ENCODE assay signal across 20 cellular contexts in the genomic region with DNA sequence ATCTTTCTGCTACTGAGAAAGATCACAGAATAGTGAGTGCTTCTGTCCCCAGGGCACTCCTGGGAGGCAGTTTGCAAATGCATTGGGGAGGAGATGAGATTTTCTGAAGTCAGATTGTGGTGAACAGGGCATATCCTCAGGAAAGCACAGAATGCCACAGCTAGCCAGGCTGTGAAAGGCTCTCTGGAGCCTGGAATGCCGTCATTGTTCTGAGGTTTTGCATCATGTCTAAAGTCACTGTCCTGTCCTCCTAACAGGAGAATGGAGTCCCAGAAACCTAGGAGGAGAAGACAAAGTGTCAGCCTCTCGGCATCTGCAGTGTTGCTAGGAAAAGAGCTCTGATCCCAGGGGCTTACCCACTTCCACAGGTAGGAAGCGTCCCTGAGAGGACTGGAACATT.
DNase-seq lines count a peak whose midpoint lies in the region; ATAC-seq and TF ChIP-seq lines count a peak whose summit lies in the region.
"Had no signal": no experiment of that assay in that cellular context is flagged by ENCODE, and none has a peak within 500 bp of the region (broad histone marks: within the 10 kb centered on the region; RNA-seq: fewer than 3 reads in every experiment).

No MANE protein-coding gene starts in this region.

- in situ Hi-C loops in GM13976 (cut with MboI; ENCODE audit: low sequenced_read_pairs, unreplicated experiment), result no loop called here
- in situ Hi-C loops in KBM-7 (cut with MboI; ENCODE audit: low pct_unique_long_range_greater_than_20kb, low sequenced_read_pairs), result no loop called here

- TF ChIP-seq CTCF in GM13976 (IDR thresholded peaks at IDR 0.05; ENCODE audit: borderline replicate concordance, control extremely low read depth, extremely low read depth, insufficient read depth, missing control alignments), result no peak

- H3K4me3 ChIP-seq in H7 (ENCODE audit: insufficient read depth, low read depth, low read length), result no peak overlapping the region
- H3K4me3 ChIP-seq: BLaER1 had no signal

- DNase-seq in H7 (peak; percentile 16), ecto neural progenitor cell (ENCODE audit: low spot score) (peak; percentile 30), mesenteric fat pad (ENCODE audit: low spot score) (peak; percentile 26), GM13976 (ENCODE audit: low spot score) (no peak), KBM-7 (no peak), NCI-H446 (lab: John Stamatoyannopoulos, UW) (no peak)
- DNase-seq: CD8-positive, alpha-beta T cell; KG1; NCI-H1092 treated with DMSO at 0.1 percent for 48 hours; NCI-H1436 treated with DMSO at 0.1 percent for 48 hours; NCI-H2029; NCI-H226; NCI-H524; NCI-H774; NK-92 treated with Interleukin-12 subunit alpha and Interleukin-12 subunit beta, amount 100 ng/mL, for 24 hours; SIG-M5; SK-N-SH had no signal

- no peaks in the 10 kb centered on the region for H3K36me3 ChIP-seq in H7 (replicated peaks; ENCODE audit: control insufficient read depth, insufficient read depth, low read length)
- H3K36me3 ChIP-seq: BLaER1 had no signal

- no peaks in the 10 kb centered on the region for H3K27me3 ChIP-seq in H7 (ENCODE audit: control insufficient read depth, insufficient read depth, low read length)
- H3K27me3 ChIP-seq: BLaER1 had no signal

- ATAC-seq in GM18868 (IDR thresholded peaks at IDR 0.05; ENCODE audit: unreplicated experiment), result no peak
- ATAC-seq: CD8-positive, alpha-beta T cell; Panc1 had no signal

Comparison
In these comparisons a context has a peak if more than half of its experiments do, and no peak if none do; other contexts are left out.
1. DNase-seq: peak in H7 (single experiment), ecto neural progenitor cell (single experiment) and mesenteric fat pad (single experiment); none in GM13976 (single experiment), KBM-7 (single experiment) and NCI-H446 (0 of 2).